In the genomic region with DNA sequence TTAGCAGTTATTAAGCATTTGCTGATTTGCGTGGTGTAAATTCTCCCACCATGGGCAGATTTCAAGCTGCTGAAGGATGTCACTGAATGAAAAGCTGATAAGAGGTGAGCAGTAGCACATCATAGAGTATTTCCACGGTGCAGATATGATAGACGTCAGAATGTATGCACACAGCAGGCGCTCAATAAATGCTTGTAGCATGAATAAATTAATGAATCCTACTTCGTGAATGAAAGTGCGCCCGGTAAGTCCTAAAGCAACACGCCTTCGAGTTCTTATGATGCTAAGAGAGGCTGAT, we compare ENCODE assay signal across 8 cellular contexts. TPM values are rescaled to one million over a fixed set of nuclear protein-coding genes. Genes with fewer than 3 reads are reported as not detected.
DNase-seq lines count a peak whose midpoint lies in the region; ATAC-seq and TF ChIP-seq lines count a peak whose summit lies in the region.

No MANE protein-coding gene starts in this region.

- no peaks in the 10 kb centered on the region for H3K9me3 ChIP-seq in tibial nerve

- DNase-seq in activated naive CD4-positive, alpha-beta T cell treated with Interleukin-2 at 50 U/mL for 16 hours = no peak
- DNase-seq in activated naive CD8-positive, alpha-beta T cell treated with anti-CD3 and anti-CD28 coated beads, Interleukin-2, amount 50 U/mL, for 24 hours = no peak
- no peak for DNase-seq in memory B cell (ENCODE audit: low spot score in 2 of 2)
- no peak for DNase-seq in tibial nerve (ENCODE audit: low spot score in 2 of 2)
- DNase-seq in NCI-H2227 treated with DMSO at 0.1 percent for 48 hours (lab: John Stamatoyannopoulos, UW) = no peak
- DNase-seq in dermis blood vessel endothelial cell = no peak

- no peak for TF ChIP-seq POLR2A in tibial nerve (IDR thresholded peaks at IDR 0.05)

- no peak overlapping the region for H3K27ac Mint-ChIP-seq in activated naive CD4-positive, alpha-beta T cell treated with anti-CD3 and anti-CD28 coated beads, Interleukin-2, amount 50 U/mL, for 24 hours
- H3K27ac Mint-ChIP-seq in activated naive CD8-positive, alpha-beta T cell treated with anti-CD3 and anti-CD28 coated beads, Interleukin-2, amount 50 U/mL, for 24 hours = peak overlapping the region; percentile 65
- no peak overlapping the region for H3K27ac Mint-ChIP-seq in memory B cell

- peaks cover 11% of the 10 kb centered on the region for H3K36me3 Mint-ChIP-seq in activated naive CD4-positive, alpha-beta T cell treated with anti-CD3 and anti-CD28 coated beads, Interleukin-2, amount 50 U/mL, for 24 hours
- H3K36me3 Mint-ChIP-seq in activated naive CD8-positive, alpha-beta T cell treated with anti-CD3 and anti-CD28 coated beads, Interleukin-2, amount 50 U/mL, for 24 hours (ENCODE audit: low read depth) = peaks cover 24% of the 10 kb centered on the region
- H3K36me3 Mint-ChIP-seq in memory B cell = peaks cover 11% of the 10 kb centered on the region

- H3K4me3 ChIP-seq in tibial nerve = peak overlapping the region; percentile 10 to 85 (median 38)

- no peak for TF ChIP-seq EP300 in tibial nerve (IDR thresholded peaks at IDR 0.05)

- H3K27ac ChIP-seq in tibial nerve = peak overlapping the region in 2 of 4 donors; percentile 31 to 52

- peaks cover 24% of the 10 kb centered on the region for H3K4me1 Mint-ChIP-seq in activated naive CD4-positive, alpha-beta T cell treated with anti-CD3 and anti-CD28 coated beads, Interleukin-2, amount 50 U/mL, for 24 hours
- H3K4me1 Mint-ChIP-seq in activated naive CD8-positive, alpha-beta T cell treated with anti-CD3 and anti-CD28 coated beads, Interleukin-2, amount 50 U/mL, for 24 hours = peaks cover 25% of the 10 kb centered on the region
- peaks cover 18% of the 10 kb centered on the region for H3K4me1 Mint-ChIP-seq in memory B cell

- no peak for ATAC-seq in activated naive CD8-positive, alpha-beta T cell treated with anti-CD3 and anti-CD28 coated beads, Interleukin-2, amount 50 U/mL, for 24 hours
- peak; percentile 7 for ATAC-seq in memory B cell (ENCODE audit: low read depth)
- ATAC-seq in HG02885 (IDR thresholded peaks at IDR 0.05; ENCODE audit: poor library complexity, unreplicated experiment) = no peak

- H3K27me3 ChIP-seq in tibial nerve = no peaks in the 10 kb centered on the region

- H3K36me3 ChIP-seq in tibial nerve = peaks cover 0 to 18% (median 0%) of the 10 kb centered on the region in 3 donors

- no peaks in the 10 kb centered on the region for H3K27me3 Mint-ChIP-seq in activated naive CD4-positive, alpha-beta T cell treated with anti-CD3 and anti-CD28 coated beads, Interleukin-2, amount 50 U/mL, for 24 hours
- no peaks in the 10 kb centered on the region for H3K27me3 Mint-ChIP-seq in activated naive CD8-positive, alpha-beta T cell treated with anti-CD3 and anti-CD28 coated beads, Interleukin-2, amount 50 U/mL, for 24 hours
- no peaks in the 10 kb centered on the region for H3K27me3 Mint-ChIP-seq in memory B cell

- H3K9me3 Mint-ChIP-seq in activated naive CD4-positive, alpha-beta T cell treated with anti-CD3 and anti-CD28 coated beads, Interleukin-2, amount 50 U/mL, for 24 hours = no peaks in the 10 kb centered on the region
- no peaks in the 10 kb centered on the region for H3K9me3 Mint-ChIP-seq in activated naive CD8-positive, alpha-beta T cell treated with anti-CD3 and anti-CD28 coated beads, Interleukin-2, amount 50 U/mL, for 24 hours
- H3K9me3 Mint-ChIP-seq in memory B cell = no peaks in the 10 kb centered on the region

- 13 to 15% methylated on average over 9 of the region's 9 CpGs for WGBS in tibial nerve, 2 donors

- no peak for TF ChIP-seq CTCF in tibial nerve (IDR thresholded peaks at IDR 0.05)

- H3K4me3 Mint-ChIP-seq in activated naive CD4-positive, alpha-beta T cell treated with anti-CD3 and anti-CD28 coated beads, Interleukin-2, amount 50 U/mL, for 24 hours = peak overlapping the region; percentile 68
- peak overlapping the region; percentile 61 for H3K4me3 Mint-ChIP-seq in activated naive CD8-positive, alpha-beta T cell treated with anti-CD3 and anti-CD28 coated beads, Interleukin-2, amount 50 U/mL, for 24 hours
- peak overlapping the region; percentile 50 for H3K4me3 Mint-ChIP-seq in memory B cell

- H3K4me1 ChIP-seq in tibial nerve = peaks cover 3 to 34% (median 18%) of the 10 kb centered on the region in 4 donors

RNA-seq across cellular contexts. Expression of a gene that starts 0.5 kb away (rescaled TPM):
- total RNA-seq in tibial nerve = 10 to 100 TPM in 3 of 4 donors, 1 to 10 TPM in 1; 8.7 to 23.7 (median 17.5) TPM
- 12.3 and 12.8 TPM in 2 replicates for total RNA-seq in dermis blood vessel endothelial cell

RNA-seq across cellular contexts. Expression of a gene that starts 10.1 kb away (rescaled TPM):
- total RNA-seq in tibial nerve (10 to 100 TPM; 40.4 to 51.4 (median 49.6) TPM), dermis blood vessel endothelial cell (63.5 and 86.6 TPM in 2 replicates)
